ENCODE assay signal across 21 cellular contexts in genomic region chr12:115461401-115461800, GRCh38.
"Had no signal": no experiment of that assay in that cellular context is flagged by ENCODE, and none has a peak within 500 bp of the region (broad histone marks: within the 10 kb centered on the region; RNA-seq: fewer than 3 reads in every experiment).

No MANE protein-coding gene starts in this region.

- H3K4me3 ChIP-seq: SJCRH30 had no signal

- DNase-seq: KBM-7, NCI-H1092, NCI-H1105 treated with DMSO at 0.1 percent for 48 hours, NCI-H1417 treated with DMSO at 0.1 percent for 48 hours, NCI-H146, NCI-H1694 treated with DMSO at 0.1 percent for 48 hours, NCI-H2029, NCI-H2081 treated with DMSO at 0.1 percent for 48 hours, NCI-H2171, NCI-H226, NCI-H446, NCI-H510A, NCI-H524 treated with DMSO at 0.1 percent for 48 hours, NCI-H69, NCI-H774, SHP77 treated with DMSO at 0.1 percent for 48 hours, SJCRH30 had no signal

- FAIRE-seq: HTR-8/SVneo had no signal

- H3K27ac ChIP-seq: HL-60, SJCRH30 had no signal

- H3K27me3 ChIP-seq: SJCRH30 had no signal

- H3K4me1 ChIP-seq: SJCRH30 had no signal

- H3K9me3 ChIP-seq: SJCRH30 had no signal

- ATAC-seq: Right ventricle myocardium inferior, SK-N-SH treated with all-trans-retinoic acid at 6 μM for 48 hours had no signal

- H3K36me3 ChIP-seq: SJCRH30 had no signal
